Comparison of ENCODE assay signal across 22 cellular contexts in the genomic region with DNA sequence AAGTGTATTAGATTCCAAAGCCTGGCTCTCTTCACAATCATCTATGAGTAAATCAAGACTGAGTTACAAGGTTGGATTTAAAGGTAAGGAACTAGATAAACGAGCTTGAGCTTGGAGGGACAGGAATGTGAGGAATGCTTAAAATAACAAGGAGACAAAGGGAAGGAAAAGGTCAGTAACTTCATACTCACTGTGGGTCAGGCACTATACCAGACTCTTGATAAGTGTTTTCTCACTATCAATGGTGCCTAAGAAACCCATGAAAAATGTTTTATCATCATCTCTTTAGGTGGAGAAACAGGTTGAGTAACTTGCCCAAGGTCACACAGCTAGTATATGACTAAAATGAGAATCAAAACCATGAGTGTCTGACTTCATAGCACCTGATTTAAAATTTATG.
DNase-seq lines count a peak whose midpoint lies in the region; FAIRE-seq and TF ChIP-seq lines count a peak whose summit lies in the region.
"Had no signal": no experiment of that assay in that cellular context is flagged by ENCODE, and none has a peak within 500 bp of the region (broad histone marks: within the 10 kb centered on the region; RNA-seq: fewer than 3 reads in every experiment).

No MANE protein-coding gene starts in this region.

- no peak for TF ChIP-seq POLR2A in GM12892 (IDR thresholded peaks at IDR 0.05; ENCODE audit: low read depth, low read length)

- peak; percentile 14 for DNase-seq in AG10803 (ENCODE audit: low read depth)
- DNase-seq in HTR-8/SVneo (ENCODE audit: insufficient read length, low spot score) = peak; percentile 2
- peak; percentile 2 to 36 for DNase-seq in cardiac fibroblast (ENCODE audit: low read depth in 2 of 2)
- DNase-seq in keratinocyte (ENCODE audit: low read depth, low spot score) = peak; percentile 23
- no peak for DNase-seq in GM12892 (ENCODE audit: insufficient read length)
- DNase-seq in DMS 273 treated with DMSO at 0.1 percent for 48 hours (lab: John Stamatoyannopoulos, UW) = no peak
- DNase-seq in stimulated activated CD4-positive, alpha-beta T cell treated with anti-CD3 and anti-CD28 coated beads, Interleukin-2, amount 100 ng/mL, for 48 hours = no peak
- no peak for DNase-seq in LoVo (ENCODE audit: low spot score)
- DNase-seq: activated CD4-positive, alpha-beta T cell treated with anti-CD3 and anti-CD28 coated beads for 4 hours; activated naive CD4-positive, alpha-beta T cell; aorta; CD4-positive, alpha-beta T cell; heart left ventricle; NCI-H1105 treated with DMSO at 0.1 percent for 48 hours; NCI-H2171; stimulated activated naive CD8-positive, alpha-beta T cell treated with anti-CD3 and anti-CD28 coated beads, Interleukin-15, amount 100 ng/mL, for 72 hours had no signal

- no peak for TF ChIP-seq CTCF in AG10803 (conservative IDR thresholded peaks at IDR 0.05; ENCODE audit: low read length)
- no peak for TF ChIP-seq CTCF in cardiac fibroblast (IDR thresholded peaks at IDR 0.05; ENCODE audit: low read depth, low read length)
- TF ChIP-seq CTCF in keratinocyte (optimal IDR thresholded peaks at IDR 0.05 in 1 of 3, IDR thresholded peaks at IDR 0.05 in 1 of 3, conservative IDR thresholded peaks at IDR 0.05 in 1 of 3; ENCODE audit: extremely low read depth in 1 of 3, insufficient read depth in 2 of 3, low read length in 3 of 3) = no peak

- H3K27ac ChIP-seq in keratinocyte (ENCODE audit: control insufficient read depth, insufficient read depth, low read length) = no peak overlapping the region
- H3K27ac ChIP-seq: esophagus muscularis mucosa, heart left ventricle, HL-60, KMS-11, right atrium auricular region, SK-N-MC had no signal

- H2AFZ ChIP-seq in keratinocyte (ENCODE audit: control insufficient read depth, low read length) = no peak overlapping the region

- no peaks in the 10 kb centered on the region for H3K9me1 ChIP-seq in keratinocyte (ENCODE audit: control insufficient read depth, extremely low read depth, insufficient read depth, low read length)

- no peak for FAIRE-seq in HTR-8/SVneo (lab: Jason Lieb, UNC)
- FAIRE-seq in keratinocyte (lab: Jason Lieb, UNC) = peak; percentile 68
- no peak for FAIRE-seq in GM12892 (lab: Jason Lieb, UNC)
- FAIRE-seq: urothelium cell line had no signal

- dilution Hi-C loops in keratinocyte (cut with MboI; ENCODE audit: extremely low pct_ligation_motif_present, low sequenced_read_pairs) = no loop called here

- H3K4me1 ChIP-seq in keratinocyte (ENCODE audit: control insufficient read depth, extremely low read depth, insufficient read depth, low read length) = peaks cover 3% of the 10 kb centered on the region

- H3K27me3 ChIP-seq in keratinocyte (ENCODE audit: control insufficient read depth, extremely low read depth, insufficient read depth, low read length) = no peaks in the 10 kb centered on the region
- H3K27me3 ChIP-seq: esophagus muscularis mucosa, heart left ventricle, right atrium auricular region had no signal

- no peak overlapping the region for H3K4me2 ChIP-seq in keratinocyte (ENCODE audit: control insufficient read depth, extremely low read depth, insufficient read depth, low read depth, low read length)
- H3K4me2 ChIP-seq: KMS-11 had no signal

- no peaks in the 10 kb centered on the region for H3K36me3 ChIP-seq in keratinocyte (ENCODE audit: control insufficient read depth in 2 of 2, extremely low read depth in 1 of 2, insufficient read depth in 2 of 2, low read length in 2 of 2)

- no peaks in the 10 kb centered on the region for H3K9me3 ChIP-seq in keratinocyte (ENCODE audit: control insufficient read depth, low read depth, low read length)
- H3K9me3 ChIP-seq: esophagus muscularis mucosa, heart left ventricle, right atrium auricular region had no signal

- H3K4me3 ChIP-seq in AG10803 (ENCODE audit: low read length) = no peak overlapping the region
- no peak overlapping the region for H3K4me3 ChIP-seq in cardiac fibroblast (replicated peaks in 1 of 2; ENCODE audit: low read depth in 2 of 2, low read length in 2 of 2)
- no peak overlapping the region for H3K4me3 ChIP-seq in keratinocyte (ENCODE audit: control insufficient read depth in 2 of 3, extremely low read depth in 1 of 3, insufficient read depth in 2 of 3, low read depth in 1 of 3, low read length in 3 of 3)
- H3K4me3 ChIP-seq: esophagus muscularis mucosa, heart left ventricle, right atrium auricular region, SK-N-MC had no signal

- H3K9ac ChIP-seq in keratinocyte (ENCODE audit: control insufficient read depth, extremely low read depth, insufficient read depth, low read length) = no peak overlapping the region
- H3K9ac ChIP-seq: KMS-11 had no signal

- no peaks in the 10 kb centered on the region for H3K79me2 ChIP-seq in keratinocyte (ENCODE audit: control insufficient read depth, insufficient read depth, low read length)

- H4K20me1 ChIP-seq in keratinocyte (ENCODE audit: control insufficient read depth, extremely low read depth, insufficient read depth, low read length) = no peaks in the 10 kb centered on the region

Comparison
In these comparisons a context has a peak if more than half of its experiments do, and no peak if none do; other contexts are left out.
1. DNase-seq: peak in AG10803 (single experiment), HTR-8/SVneo (single experiment), cardiac fibroblast (2 of 2) and keratinocyte (single experiment); none in GM12892 (single experiment), DMS 273 treated with DMSO at 0.1 percent for 48 hours (single experiment), stimulated activated CD4-positive, alpha-beta T cell treated with anti-CD3 and anti-CD28 coated beads, Interleukin-2, amount 100 ng/mL, for 48 hours (0 of 2) and LoVo (single experiment).